ENCODE assay signal across 8 cellular contexts in the genomic region with DNA sequence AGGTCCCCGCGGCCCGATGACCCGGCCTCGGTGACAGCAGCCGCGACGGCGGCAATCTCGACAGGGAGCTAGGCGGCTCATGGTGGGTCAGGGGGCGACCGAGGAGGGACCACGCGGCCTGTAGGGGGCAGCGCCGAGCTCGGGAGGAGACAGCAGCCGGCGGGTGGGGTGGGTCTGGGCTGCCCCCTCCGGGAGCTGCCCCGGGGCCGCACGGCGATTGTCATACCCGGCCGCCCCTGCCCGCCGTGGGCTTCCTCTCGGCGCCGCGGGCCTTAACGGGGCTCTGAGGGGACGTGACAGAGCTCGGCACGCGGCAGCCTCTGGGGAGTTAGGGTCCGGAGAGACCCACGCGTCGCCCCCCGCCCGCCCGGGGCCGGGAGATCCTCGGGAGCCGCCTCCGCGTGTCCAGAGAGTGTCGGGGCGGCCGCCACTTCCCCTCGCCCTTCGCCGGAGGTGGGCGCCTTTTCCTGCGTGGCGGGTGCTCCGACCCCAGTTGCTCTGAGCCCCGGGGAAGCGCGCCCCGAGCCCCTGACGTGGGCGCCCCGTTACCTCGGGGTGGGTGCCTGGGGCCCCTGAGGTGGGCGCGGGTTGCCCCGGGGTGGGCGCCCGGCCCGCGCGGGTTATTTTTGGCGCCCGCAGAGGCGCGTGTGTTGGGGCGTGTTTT. TPM values are rescaled to one million over a fixed set of nuclear protein-coding genes. Genes with fewer than 3 reads are reported as not detected.
DNase-seq lines count a peak whose midpoint lies in the region; ATAC-seq and TF ChIP-seq lines count a peak whose summit lies in the region.

No MANE protein-coding gene starts in this region.

- peaks cover 8% of the 10 kb centered on the region for H4K20me1 ChIP-seq in Loucy (ENCODE audit: insufficient read depth, low read length, poor library complexity, severe bottlenecking)

- ATAC-seq in GM21825 (IDR thresholded peaks at IDR 0.05; ENCODE audit: unreplicated experiment): peak; percentile 33
- peak; percentile 69 for ATAC-seq in naive thymus-derived CD4-positive, alpha-beta T cell
- peak; percentile 66 for ATAC-seq in stimulated activated naive CD8-positive, alpha-beta T cell treated with anti-CD3 and anti-CD28 coated beads, Interleukin-15, amount 100 ng/mL, for 72 hours

- no peaks in the 10 kb centered on the region for H3K9me3 ChIP-seq in Loucy (ENCODE audit: insufficient read depth, low read depth, low read length)
- H3K9me3 ChIP-seq in naive thymus-derived CD4-positive, alpha-beta T cell (ENCODE audit: control insufficient read depth in 2 of 3, low read length in 3 of 3): no peaks in the 10 kb centered on the region

- no peaks in the 10 kb centered on the region for H3K9me2 ChIP-seq in Loucy (replicated peaks; ENCODE audit: low read depth, low read length)

- peaks cover 41% of the 10 kb centered on the region for H3K79me2 ChIP-seq in Loucy (ENCODE audit: insufficient read depth, low read length)

- peak overlapping the region; percentile 88 for H3K9ac ChIP-seq in Loucy (ENCODE audit: low read depth, low read length, poor library complexity, severe bottlenecking)

- TF ChIP-seq POLR2A in erythroblast (IDR thresholded peaks at IDR 0.05; ENCODE audit: low read length): no peak

- H3K36me3 Mint-ChIP-seq in naive thymus-derived CD4-positive, alpha-beta T cell: peaks cover 0 to 19% (median 0%) of the 10 kb centered on the region in 5 donors

- POLR2A ChIA-PET in naive thymus-derived CD4-positive, alpha-beta T cell (lab: Charles Lee): interaction anchor here (0.6 to 7.0 kb wide), 14 partner anchors 12 to 109 kb away, joined by 3 to 87 read pairs (median 4); no protein-coding TSS in a partner anchor

- H3K27me3 ChIP-seq in Loucy (ENCODE audit: insufficient read depth, low read length, poor library complexity, severe bottlenecking): no peaks in the 10 kb centered on the region
- H3K27me3 ChIP-seq in naive thymus-derived CD4-positive, alpha-beta T cell (ENCODE audit: control insufficient read depth in 2 of 2, insufficient read depth in 2 of 2, low read length in 2 of 2): no peaks in the 10 kb centered on the region

- TF ChIP-seq CTCF in Loucy (conservative IDR thresholded peaks at IDR 0.05; ENCODE audit: low read length): peak; percentile 58

- no peaks in the 10 kb centered on the region for H3K9me3 Mint-ChIP-seq in naive thymus-derived CD4-positive, alpha-beta T cell
- H3K9me3 Mint-ChIP-seq in stimulated activated naive CD8-positive, alpha-beta T cell treated with anti-CD3 and anti-CD28 coated beads, Interleukin-15, amount 100 ng/mL, for 72 hours: no peaks in the 10 kb centered on the region

- peak overlapping the region; percentile 90 to 99 (median 96) for H3K4me3 Mint-ChIP-seq in naive thymus-derived CD4-positive, alpha-beta T cell
- peak overlapping the region; percentile 98 for H3K4me3 Mint-ChIP-seq in stimulated activated naive CD8-positive, alpha-beta T cell treated with anti-CD3 and anti-CD28 coated beads, Interleukin-15, amount 100 ng/mL, for 72 hours

- H3K4me1 Mint-ChIP-seq in naive thymus-derived CD4-positive, alpha-beta T cell: peaks cover 27 to 40% (median 35%) of the 10 kb centered on the region in 7 donors
- peaks cover 34% of the 10 kb centered on the region for H3K4me1 Mint-ChIP-seq in stimulated activated naive CD8-positive, alpha-beta T cell treated with anti-CD3 and anti-CD28 coated beads, Interleukin-15, amount 100 ng/mL, for 72 hours

- CTCF ChIA-PET in naive thymus-derived CD4-positive, alpha-beta T cell (lab: Charles Lee): interaction anchor here (0.6 to 3.0 kb wide), 12 partner anchors 9 to 349 kb away, joined by 3 to 12 read pairs (median 4); no protein-coding TSS in a partner anchor

- peak overlapping the region; percentile 88 for H2AFZ ChIP-seq in Loucy (ENCODE audit: low read length)

- H3K27me3 Mint-ChIP-seq in naive thymus-derived CD4-positive, alpha-beta T cell: peaks cover 0 to 7% (median 0%) of the 10 kb centered on the region in 5 donors
- H3K27me3 Mint-ChIP-seq in stimulated activated naive CD8-positive, alpha-beta T cell treated with anti-CD3 and anti-CD28 coated beads, Interleukin-15, amount 100 ng/mL, for 72 hours: no peaks in the 10 kb centered on the region

- DNase-seq in ELR (ENCODE audit: low read depth) (peak; percentile 37), erythroblast (lab: John Stamatoyannopoulos, UW) (peak; percentile 73 to 85), COR-L47 (lab: John Stamatoyannopoulos, UW) (no peak)
- DNase-seq in activated CD8-positive, alpha-beta memory T cell treated with anti-CD3 and anti-CD28 coated beads, Interleukin-2, amount 50 U/mL, for 48 hours: peak; percentile 90
- peak; percentile 44 to 77 (median 66) for DNase-seq in naive thymus-derived CD4-positive, alpha-beta T cell
- peak; percentile 76 for DNase-seq in stimulated activated naive CD8-positive, alpha-beta T cell treated with anti-CD3 and anti-CD28 coated beads, Interleukin-15, amount 100 ng/mL, for 72 hours

- H3F3A ChIP-seq in Loucy (ENCODE audit: low read depth): peaks cover 4% of the 10 kb centered on the region; the same call in 1 of the 2 replicates

- H3K4me1 ChIP-seq in Loucy (ENCODE audit: insufficient read depth, low read length, poor library complexity, severe bottlenecking): peaks cover 30% of the 10 kb centered on the region
- peaks cover 12 to 14% of the 10 kb centered on the region in 2 donors for H3K4me1 ChIP-seq in naive thymus-derived CD4-positive, alpha-beta T cell (ENCODE audit: control insufficient read depth in 2 of 2, insufficient read depth in 2 of 2, low read length in 2 of 2)

- H3K4me3 ChIP-seq in Loucy (ENCODE audit: low read length, poor library complexity, severe bottlenecking): peak overlapping the region; percentile 79
- H3K4me3 ChIP-seq in naive thymus-derived CD4-positive, alpha-beta T cell (ENCODE audit: low read length): peak overlapping the region; percentile 46

- H3K4me2 ChIP-seq in Loucy (ENCODE audit: low read depth, low read length, poor library complexity, severe bottlenecking): peak overlapping the region; percentile 62

- intact Hi-C loops in naive thymus-derived CD4-positive, alpha-beta T cell (cut with micrococcal nuclease): loop anchor here (1.0 to 10.0 kb wide), 13 partner anchors 17 to 1551 kb away; partner anchors contain the start of genes DPH3 (in 1 of the 2), OXNAD1 (in 1 of the 2) and SATB1 (in 1 of the 2)

- peak overlapping the region; percentile 92 to 99 (median 97) for H3K27ac Mint-ChIP-seq in naive thymus-derived CD4-positive, alpha-beta T cell
- peak overlapping the region; percentile 97 to 99 for H3K27ac Mint-ChIP-seq in stimulated activated naive CD8-positive, alpha-beta T cell treated with anti-CD3 and anti-CD28 coated beads, Interleukin-15, amount 100 ng/mL, for 72 hours

- H3K36me3 ChIP-seq in Loucy (ENCODE audit: insufficient read depth, low read length): no peaks in the 10 kb centered on the region
- H3K36me3 ChIP-seq in naive thymus-derived CD4-positive, alpha-beta T cell (ENCODE audit: control insufficient read depth in 2 of 3, insufficient read depth in 3 of 3, low read length in 3 of 3): peaks cover 0 to 11% (median 0%) of the 10 kb centered on the region in 3 experiments

- peak overlapping the region; percentile 78 for H3K27ac ChIP-seq in naive thymus-derived CD4-positive, alpha-beta T cell (ENCODE audit: low read depth, low read length)

RNA-seq across cellular contexts. Expression of gene PLCL2, which starts 0.5 kb away (rescaled TPM):
- total RNA-seq in naive thymus-derived CD4-positive, alpha-beta T cell: 10 to 100 TPM; 48.9 to 77.0 (median 60.5) TPM
- polyA plus RNA-seq in naive thymus-derived CD4-positive, alpha-beta T cell: 10 to 100 TPM; 64.1 to 90.8 TPM
